13 cellular contexts compared by ENCODE assay signal in the genomic region with DNA sequence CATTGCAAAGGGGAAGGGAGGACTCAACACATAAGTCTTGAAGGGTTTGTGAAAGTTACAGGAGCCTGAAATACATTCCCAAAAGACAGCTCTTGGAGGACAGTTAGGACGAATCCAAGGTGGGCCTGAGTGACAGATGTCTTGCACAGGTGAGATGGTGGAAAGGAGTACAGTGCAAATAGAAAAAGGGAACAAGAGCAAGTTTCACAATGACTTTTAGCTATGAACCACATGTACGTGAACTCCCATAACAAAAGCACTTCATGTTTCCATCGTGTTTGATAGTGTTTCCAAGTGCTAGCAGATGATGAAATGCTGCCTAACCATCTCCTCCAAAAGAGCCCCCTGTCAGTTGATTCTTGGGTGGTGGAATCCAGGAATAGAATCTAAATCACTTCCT. TPM values are rescaled to one million over a fixed set of nuclear protein-coding genes. Genes with fewer than 3 reads are reported as not detected.
DNase-seq lines count a peak whose midpoint lies in the region; ATAC-seq and TF ChIP-seq lines count a peak whose summit lies in the region.
"Had no signal": no experiment of that assay in that cellular context is flagged by ENCODE, and none has a peak within 500 bp of the region (broad histone marks: within the 10 kb centered on the region; RNA-seq: fewer than 3 reads in every experiment).

No MANE protein-coding gene starts in this region.

- H4K20me1 ChIP-seq in hepatocyte (ENCODE audit: insufficient read depth, poor library complexity, severe bottlenecking) = no peaks in the 10 kb centered on the region

- WGBS in hepatocyte (ENCODE audit: low lambda C conversion rate, missing lambda C conversion rate) = 78% methylated on average over 3 of the region's 3 CpGs

- H3K27ac Mint-ChIP-seq in activated CD4-positive, alpha-beta T cell treated with anti-CD3 and anti-CD28 coated beads, Interleukin-2, amount 10 ng/mL, durations not matched to agents 24 days and 14 days = peak overlapping the region; percentile 84
- H3K27ac Mint-ChIP-seq in stimulated activated naive B cell treated with anti-CD40 and anti-IgM and Interleukin-4, amounts not matched to agents 10 μg/mL and 1 μg/mL and 100 μg/mL, for 72 hours = no peak overlapping the region

- no peaks in the 10 kb centered on the region for H3K9me3 ChIP-seq in hepatocyte (ENCODE audit: low read depth)
- H3K9me3 ChIP-seq: A549, transverse colon had no signal

- no peaks in the 10 kb centered on the region for H3K4me1 ChIP-seq in hepatocyte (ENCODE audit: insufficient read depth)
- H3K4me1 ChIP-seq: A549, transverse colon had no signal

- no peaks in the 10 kb centered on the region for H3K79me2 ChIP-seq in hepatocyte

- peaks cover 13% of the 10 kb centered on the region for H3K9me3 Mint-ChIP-seq in activated CD4-positive, alpha-beta T cell treated with anti-CD3 and anti-CD28 coated beads, Interleukin-2, amount 10 ng/mL, durations not matched to agents 24 days and 14 days
- peaks cover 0 to 1% of the 10 kb centered on the region in 2 donors for H3K9me3 Mint-ChIP-seq in stimulated activated naive B cell treated with anti-CD40 and anti-IgM and Interleukin-4, amounts not matched to agents 10 μg/mL and 1 μg/mL and 100 μg/mL, for 72 hours

- H3K9me2 ChIP-seq in hepatocyte (replicated peaks; ENCODE audit: insufficient read depth) = no peaks in the 10 kb centered on the region

- H3K4me3 Mint-ChIP-seq in activated CD4-positive, alpha-beta T cell treated with anti-CD3 and anti-CD28 coated beads, Interleukin-2, amount 10 ng/mL, durations not matched to agents 24 days and 14 days = peak overlapping the region; percentile 54
- no peak overlapping the region for H3K4me3 Mint-ChIP-seq in stimulated activated naive B cell treated with anti-CD40 and anti-IgM and Interleukin-4, amounts not matched to agents 10 μg/mL and 1 μg/mL and 100 μg/mL, for 72 hours

- peak; percentile 65 for DNase-seq in activated CD4-positive, alpha-beta T cell treated with anti-CD3 and anti-CD28 coated beads, Interleukin-2, amount 10 ng/mL, durations not matched to agents 24 days and 14 days
- DNase-seq in activated CD4-positive, alpha-beta T cell treated with anti-CD3 and anti-CD28 coated beads, Interleukin-2, amount 50 U/mL, for 48 hours = no peak
- peak; percentile 75 for DNase-seq in MV-4-11 (lab: John Stamatoyannopoulos, UW)
- no peak for DNase-seq in stimulated activated naive B cell treated with anti-CD40 and anti-IgM and Interleukin-4, amounts not matched to agents 10 μg/mL and 1 μg/mL and 100 μg/mL, for 72 hours
- no peak for DNase-seq in hippocampal formation (lab: John Stamatoyannopoulos, UW)
- no peak for DNase-seq in GM19238 (ENCODE audit: insufficient read length, low spot score)
- no peak for DNase-seq in hepatocyte (ENCODE audit: low spot score)
- DNase-seq: activated CD4-positive, alpha-beta T cell treated with anti-CD3 and anti-CD28 coated beads for 48 hours; cortex of kidney; NCI-H510A treated with DMSO at 0.1 percent for 48 hours; transverse colon had no signal

- H3K4me1 Mint-ChIP-seq in activated CD4-positive, alpha-beta T cell treated with anti-CD3 and anti-CD28 coated beads, Interleukin-2, amount 10 ng/mL, durations not matched to agents 24 days and 14 days = peaks cover 80% of the 10 kb centered on the region
- peaks cover 14 to 26% of the 10 kb centered on the region in 2 donors for H3K4me1 Mint-ChIP-seq in stimulated activated naive B cell treated with anti-CD40 and anti-IgM and Interleukin-4, amounts not matched to agents 10 μg/mL and 1 μg/mL and 100 μg/mL, for 72 hours

- H3K36me3 ChIP-seq in hepatocyte (replicated peaks; ENCODE audit: insufficient read depth, low read depth) = no peaks in the 10 kb centered on the region
- H3K36me3 ChIP-seq: transverse colon had no signal

- no peak overlapping the region for H3K4me3 ChIP-seq in hepatocyte
- H3K4me3 ChIP-seq: A549, transverse colon had no signal

- no peaks in the 10 kb centered on the region for H3K27me3 Mint-ChIP-seq in activated CD4-positive, alpha-beta T cell treated with anti-CD3 and anti-CD28 coated beads, Interleukin-2, amount 10 ng/mL, durations not matched to agents 24 days and 14 days
- H3K27me3 Mint-ChIP-seq in stimulated activated naive B cell treated with anti-CD40 and anti-IgM and Interleukin-4, amounts not matched to agents 10 μg/mL and 1 μg/mL and 100 μg/mL, for 72 hours = no peaks in the 10 kb centered on the region

- peaks cover 72% of the 10 kb centered on the region for H3K36me3 Mint-ChIP-seq in activated CD4-positive, alpha-beta T cell treated with anti-CD3 and anti-CD28 coated beads, Interleukin-2, amount 10 ng/mL, durations not matched to agents 24 days and 14 days (ENCODE audit: low read depth)
- H3K36me3 Mint-ChIP-seq in stimulated activated naive B cell treated with anti-CD40 and anti-IgM and Interleukin-4, amounts not matched to agents 10 μg/mL and 1 μg/mL and 100 μg/mL, for 72 hours = no peaks in the 10 kb centered on the region

- H3K4me2 ChIP-seq in hepatocyte = no peak overlapping the region
- H3K4me2 ChIP-seq: A549 had no signal

- no peak overlapping the region for H2AFZ ChIP-seq in hepatocyte

- no peak for TF ChIP-seq CTCF in hepatocyte (IDR thresholded peaks at IDR 0.05; ENCODE audit: poor library complexity)

- H3K27ac ChIP-seq in hepatocyte = no peak overlapping the region
- H3K27ac ChIP-seq: A549, transverse colon had no signal

- intact Hi-C loops in activated CD4-positive, alpha-beta T cell treated with anti-CD3 and anti-CD28 coated beads, Interleukin-2, amount 10 ng/mL, durations not matched to agents 24 days and 14 days (cut with micrococcal nuclease) = no loop called here

- ATAC-seq in HG02852 (IDR thresholded peaks at IDR 0.05; ENCODE audit: unreplicated experiment) = peak; percentile 94
- peak; percentile 94 to 95 for ATAC-seq in stimulated activated naive B cell treated with anti-CD40 and anti-IgM and Interleukin-4, amounts not matched to agents 10 μg/mL and 1 μg/mL and 100 μg/mL, for 72 hours (replicated peaks)
- ATAC-seq: A549 had no signal

- peaks cover 5% of the 10 kb centered on the region for H3K27me3 ChIP-seq in hepatocyte
- H3K27me3 ChIP-seq: transverse colon had no signal

RNA-seq across cellular contexts. Expression of gene IL18RAP, which starts 1.8 kb away (rescaled TPM):
- 15.0 and 16.9 TPM in 2 replicates for total RNA-seq in activated CD4-positive, alpha-beta T cell treated with anti-CD3 and anti-CD28 coated beads, Interleukin-2, amount 10 ng/mL, durations not matched to agents 24 days and 14 days
- total RNA-seq in hepatocyte = 0.40 and 0.80 TPM in 2 replicates
- polyA plus RNA-seq in hepatocyte = not detected in 2 replicates

RNA-seq across cellular contexts. Expression of gene SLC9A4, which starts 48.3 kb away (rescaled TPM):
- 0.07 and 0.12 TPM in 2 replicates for total RNA-seq in activated CD4-positive, alpha-beta T cell treated with anti-CD3 and anti-CD28 coated beads, Interleukin-2, amount 10 ng/mL, durations not matched to agents 24 days and 14 days
- total RNA-seq in hepatocyte = 0.80 and 1.8 TPM in 2 replicates
- 1.0 and 1.6 TPM in 2 replicates for polyA plus RNA-seq in hepatocyte
- total RNA-seq: transverse colon had no signal
- polyA plus RNA-seq: A549 had no signal

Comparison
In these comparisons a context has a peak if more than half of its experiments do, and no peak if none do; other contexts are left out.
1. DNase-seq: peak in activated CD4-positive, alpha-beta T cell treated with anti-CD3 and anti-CD28 coated beads, Interleukin-2, amount 10 ng/mL, durations not matched to agents 24 days and 14 days (single experiment) and MV-4-11 (single experiment); none in activated CD4-positive, alpha-beta T cell treated with anti-CD3 and anti-CD28 coated beads, Interleukin-2, amount 50 U/mL, for 48 hours (0 of 2), stimulated activated naive B cell treated with anti-CD40 and anti-IgM and Interleukin-4, amounts not matched to agents 10 μg/mL and 1 μg/mL and 100 μg/mL, for 72 hours (single experiment), hippocampal formation (0 of 2), GM19238 (single experiment) and hepatocyte (single experiment).